In genomic region chr22:31977939-31978338, GRCh38 we compare ENCODE assay signal across 7 cellular contexts.
"Had no signal": no experiment of that assay in that cellular context is flagged by ENCODE, and none has a peak within 500 bp of the region (broad histone marks: within the 10 kb centered on the region; RNA-seq: fewer than 3 reads in every experiment).

No MANE protein-coding gene starts in this region.

- H3K27me3 ChIP-seq: colonic mucosa, dorsolateral prefrontal cortex, sigmoid colon, testis, vagina had no signal

- H3K4me1 ChIP-seq: colonic mucosa, sigmoid colon, testis, vagina had no signal

- H3K4me3 ChIP-seq: colonic mucosa, dorsolateral prefrontal cortex, mucosa of descending colon, sigmoid colon, smooth muscle cell, testis, vagina had no signal

- H3K4me2 ChIP-seq: smooth muscle cell had no signal

- H3K9me3 ChIP-seq: colonic mucosa, mucosa of descending colon, sigmoid colon, testis, vagina had no signal

- H3K27ac ChIP-seq: colonic mucosa, dorsolateral prefrontal cortex, sigmoid colon, testis, vagina had no signal

- H3K36me3 ChIP-seq: colonic mucosa, sigmoid colon, vagina had no signal
